ENCODE assay signal across 1 cellular context in the genomic region with DNA sequence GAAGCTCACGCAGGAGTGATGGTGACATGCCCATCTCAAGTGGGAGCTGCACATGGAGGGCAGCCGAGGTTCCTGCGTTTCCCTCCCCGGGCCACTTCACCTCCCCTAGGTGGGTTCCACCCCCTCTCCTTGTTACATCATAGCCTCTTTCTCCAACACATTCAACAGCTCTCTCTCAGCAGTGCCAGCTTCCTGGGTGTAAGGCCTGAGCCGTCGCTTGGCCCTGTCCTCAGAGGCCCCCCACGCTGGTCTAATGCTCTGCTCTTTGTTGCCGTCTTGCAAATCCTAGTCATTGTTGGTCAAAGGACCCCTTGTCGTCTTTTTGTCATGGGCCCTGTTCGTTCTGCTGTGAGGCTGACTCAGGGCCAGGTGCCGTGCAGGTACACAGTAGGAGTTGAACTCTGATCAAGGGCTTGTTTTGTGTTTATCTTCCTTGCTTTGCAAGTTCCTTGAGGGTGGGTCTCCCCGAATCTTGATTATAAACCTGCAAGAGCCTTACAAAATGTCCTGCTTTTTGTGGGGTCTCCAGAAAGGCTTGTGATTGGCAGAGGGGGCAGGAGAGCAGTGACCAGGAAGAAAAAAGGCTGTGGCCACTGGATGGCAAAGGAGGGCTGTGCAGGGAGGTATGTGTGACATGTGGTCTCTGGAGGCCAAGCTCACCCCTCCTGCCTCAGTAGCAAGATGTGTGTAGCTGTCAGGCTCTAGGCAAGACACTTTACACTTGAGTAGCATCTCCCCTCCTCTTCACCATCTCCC.
TF ChIP-seq lines count a peak whose summit lies in the region.

No MANE protein-coding gene starts in this region.

TF ChIP-seq in H1, 55 proteins besides CTCF, POLR2A, EP300 and RAD21:
- no peak for TF ChIP-seq SAP30 (IDR thresholded peaks at IDR 0.05; ENCODE audit: insufficient read depth, insufficient replicate concordance, low read length)
- no peak for TF ChIP-seq ZNF274 (IDR thresholded peaks at IDR 0.05; ENCODE audit: borderline replicate concordance, extremely low read depth, low read length)
- TF ChIP-seq JUND (IDR thresholded peaks at IDR 0.05; ENCODE audit: low read length) = no peak
- peak; percentile 3; the same call in 1 of the 2 replicates for TF ChIP-seq MAFK (IDR thresholded peaks at IDR 0.05; ENCODE audit: low read depth, low read length)
- TF ChIP-seq HDAC2 (IDR thresholded peaks at IDR 0.05; ENCODE audit: borderline replicate concordance in 1 of 2, low read depth in 2 of 2, low read length in 2 of 2) = peak in 1 of 2 experiments; percentile 42; a peak in 1 of 4 replicates
- TF ChIP-seq CTBP2 (IDR thresholded peaks at IDR 0.05; ENCODE audit: borderline replicate concordance, insufficient read depth, insufficient read length, low read length) = no peak
- TF ChIP-seq SIN3A (conservative IDR thresholded peaks at IDR 0.05 in 1 of 2, IDR thresholded peaks at IDR 0.05 in 1 of 2; ENCODE audit: low read depth in 1 of 2, low read length in 2 of 2) = no peak
- TF ChIP-seq KDM5A (IDR thresholded peaks at IDR 0.05; ENCODE audit: low read length) = no peak
- TF ChIP-seq SP1 (IDR thresholded peaks at IDR 0.05; ENCODE audit: low read depth, low read length) = no peak
- no peak for TF ChIP-seq SIX5 (IDR thresholded peaks at IDR 0.05; ENCODE audit: low read depth, low read length)
- TF ChIP-seq EGR1 (IDR thresholded peaks at IDR 0.05; ENCODE audit: borderline replicate concordance, low read depth, low read length) = no peak
- no peak for TF ChIP-seq PHF8 (conservative IDR thresholded peaks at IDR 0.05; ENCODE audit: low read depth, low read length)
- no peak for TF ChIP-seq RXRA (IDR thresholded peaks at IDR 0.05; ENCODE audit: insufficient read depth, low read depth, low read length)
- TF ChIP-seq POU5F1 (IDR thresholded peaks at IDR 0.05; ENCODE audit: low read depth, low read length) = 0 out of 2 replicates have a peak, but pooled peaks have one; percentile 9
- TF ChIP-seq SP2 (IDR thresholded peaks at IDR 0.05; ENCODE audit: low read length) = no peak
- no peak for TF ChIP-seq GABPA (IDR thresholded peaks at IDR 0.05; ENCODE audit: borderline replicate concordance, insufficient read depth, low read length)
- TF ChIP-seq, protein P1, sequence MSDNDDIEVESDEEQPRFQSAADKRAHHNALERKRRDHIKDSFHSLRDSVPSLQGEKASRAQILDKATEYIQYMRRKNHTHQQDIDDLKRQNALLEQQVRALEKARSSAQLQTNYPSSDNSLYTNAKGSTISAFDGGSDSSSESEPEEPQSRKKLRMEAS (IDR thresholded peaks at IDR 0.05) = peak; percentile 6; the same call in 1 of the 2 replicates
- TF ChIP-seq, protein P2, sequence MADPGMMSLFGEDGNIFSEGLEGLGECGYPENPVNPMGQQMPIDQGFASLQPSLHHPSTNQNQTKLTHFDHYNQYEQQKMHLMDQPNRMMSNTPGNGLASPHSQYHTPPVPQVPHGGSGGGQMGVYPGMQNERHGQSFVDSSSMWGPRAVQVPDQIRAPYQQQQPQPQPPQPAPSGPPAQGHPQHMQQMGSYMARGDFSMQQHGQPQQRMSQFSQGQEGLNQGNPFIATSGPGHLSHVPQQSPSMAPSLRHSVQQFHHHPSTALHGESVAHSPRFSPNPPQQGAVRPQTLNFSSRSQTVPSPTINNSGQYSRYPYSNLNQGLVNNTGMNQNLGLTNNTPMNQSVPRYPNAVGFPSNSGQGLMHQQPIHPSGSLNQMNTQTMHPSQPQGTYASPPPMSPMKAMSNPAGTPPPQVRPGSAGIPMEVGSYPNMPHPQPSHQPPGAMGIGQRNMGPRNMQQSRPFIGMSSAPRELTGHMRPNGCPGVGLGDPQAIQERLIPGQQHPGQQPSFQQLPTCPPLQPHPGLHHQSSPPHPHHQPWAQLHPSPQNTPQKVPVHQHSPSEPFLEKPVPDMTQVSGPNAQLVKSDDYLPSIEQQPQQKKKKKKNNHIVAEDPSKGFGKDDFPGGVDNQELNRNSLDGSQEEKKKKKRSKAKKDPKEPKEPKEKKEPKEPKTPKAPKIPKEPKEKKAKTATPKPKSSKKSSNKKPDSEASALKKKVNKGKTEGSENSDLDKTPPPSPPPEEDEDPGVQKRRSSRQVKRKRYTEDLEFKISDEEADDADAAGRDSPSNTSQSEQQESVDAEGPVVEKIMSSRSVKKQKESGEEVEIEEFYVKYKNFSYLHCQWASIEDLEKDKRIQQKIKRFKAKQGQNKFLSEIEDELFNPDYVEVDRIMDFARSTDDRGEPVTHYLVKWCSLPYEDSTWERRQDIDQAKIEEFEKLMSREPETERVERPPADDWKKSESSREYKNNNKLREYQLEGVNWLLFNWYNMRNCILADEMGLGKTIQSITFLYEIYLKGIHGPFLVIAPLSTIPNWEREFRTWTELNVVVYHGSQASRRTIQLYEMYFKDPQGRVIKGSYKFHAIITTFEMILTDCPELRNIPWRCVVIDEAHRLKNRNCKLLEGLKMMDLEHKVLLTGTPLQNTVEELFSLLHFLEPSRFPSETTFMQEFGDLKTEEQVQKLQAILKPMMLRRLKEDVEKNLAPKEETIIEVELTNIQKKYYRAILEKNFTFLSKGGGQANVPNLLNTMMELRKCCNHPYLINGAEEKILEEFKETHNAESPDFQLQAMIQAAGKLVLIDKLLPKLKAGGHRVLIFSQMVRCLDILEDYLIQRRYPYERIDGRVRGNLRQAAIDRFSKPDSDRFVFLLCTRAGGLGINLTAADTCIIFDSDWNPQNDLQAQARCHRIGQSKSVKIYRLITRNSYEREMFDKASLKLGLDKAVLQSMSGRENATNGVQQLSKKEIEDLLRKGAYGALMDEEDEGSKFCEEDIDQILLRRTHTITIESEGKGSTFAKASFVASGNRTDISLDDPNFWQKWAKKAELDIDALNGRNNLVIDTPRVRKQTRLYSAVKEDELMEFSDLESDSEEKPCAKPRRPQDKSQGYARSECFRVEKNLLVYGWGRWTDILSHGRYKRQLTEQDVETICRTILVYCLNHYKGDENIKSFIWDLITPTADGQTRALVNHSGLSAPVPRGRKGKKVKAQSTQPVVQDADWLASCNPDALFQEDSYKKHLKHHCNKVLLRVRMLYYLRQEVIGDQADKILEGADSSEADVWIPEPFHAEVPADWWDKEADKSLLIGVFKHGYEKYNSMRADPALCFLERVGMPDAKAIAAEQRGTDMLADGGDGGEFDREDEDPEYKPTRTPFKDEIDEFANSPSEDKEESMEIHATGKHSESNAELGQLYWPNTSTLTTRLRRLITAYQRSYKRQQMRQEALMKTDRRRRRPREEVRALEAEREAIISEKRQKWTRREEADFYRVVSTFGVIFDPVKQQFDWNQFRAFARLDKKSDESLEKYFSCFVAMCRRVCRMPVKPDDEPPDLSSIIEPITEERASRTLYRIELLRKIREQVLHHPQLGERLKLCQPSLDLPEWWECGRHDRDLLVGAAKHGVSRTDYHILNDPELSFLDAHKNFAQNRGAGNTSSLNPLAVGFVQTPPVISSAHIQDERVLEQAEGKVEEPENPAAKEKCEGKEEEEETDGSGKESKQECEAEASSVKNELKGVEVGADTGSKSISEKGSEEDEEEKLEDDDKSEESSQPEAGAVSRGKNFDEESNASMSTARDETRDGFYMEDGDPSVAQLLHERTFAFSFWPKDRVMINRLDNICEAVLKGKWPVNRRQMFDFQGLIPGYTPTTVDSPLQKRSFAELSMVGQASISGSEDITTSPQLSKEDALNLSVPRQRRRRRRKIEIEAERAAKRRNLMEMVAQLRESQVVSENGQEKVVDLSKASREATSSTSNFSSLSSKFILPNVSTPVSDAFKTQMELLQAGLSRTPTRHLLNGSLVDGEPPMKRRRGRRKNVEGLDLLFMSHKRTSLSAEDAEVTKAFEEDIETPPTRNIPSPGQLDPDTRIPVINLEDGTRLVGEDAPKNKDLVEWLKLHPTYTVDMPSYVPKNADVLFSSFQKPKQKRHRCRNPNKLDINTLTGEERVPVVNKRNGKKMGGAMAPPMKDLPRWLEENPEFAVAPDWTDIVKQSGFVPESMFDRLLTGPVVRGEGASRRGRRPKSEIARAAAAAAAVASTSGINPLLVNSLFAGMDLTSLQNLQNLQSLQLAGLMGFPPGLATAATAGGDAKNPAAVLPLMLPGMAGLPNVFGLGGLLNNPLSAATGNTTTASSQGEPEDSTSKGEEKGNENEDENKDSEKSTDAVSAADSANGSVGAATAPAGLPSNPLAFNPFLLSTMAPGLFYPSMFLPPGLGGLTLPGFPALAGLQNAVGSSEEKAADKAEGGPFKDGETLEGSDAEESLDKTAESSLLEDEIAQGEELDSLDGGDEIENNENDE (IDR thresholded peaks at IDR 0.05; ENCODE audit: insufficient replicate concordance, low read length) = no peak
- TF ChIP-seq ASH2L (IDR thresholded peaks at IDR 0.05; ENCODE audit: low read length) = no peak
- TF ChIP-seq YY1 (IDR thresholded peaks at IDR 0.05; ENCODE audit: low read depth, low read length) = no peak
- TF ChIP-seq CEBPB (IDR thresholded peaks at IDR 0.05; ENCODE audit: low read depth, low read length) = no peak
- TF ChIP-seq KDM1A (IDR thresholded peaks at IDR 0.05; ENCODE audit: borderline replicate concordance, low read length) = no peak
- TF ChIP-seq TBP (IDR thresholded peaks at IDR 0.05; ENCODE audit: low read depth, low read length) = no peak
- no peak for TF ChIP-seq RFX5 (IDR thresholded peaks at IDR 0.05; ENCODE audit: borderline replicate concordance, low read depth, low read length)
- TF ChIP-seq TCF12 (IDR thresholded peaks at IDR 0.05; ENCODE audit: low read depth, low read length) = peak; percentile 58; the same call in 1 of the 2 replicates
- peak; percentile 33 for TF ChIP-seq NANOG (IDR thresholded peaks at IDR 0.05; ENCODE audit: insufficient read depth, low read depth, low read length, poor library complexity, severe bottlenecking)
- no peak for TF ChIP-seq CHD2 (IDR thresholded peaks at IDR 0.05; ENCODE audit: low read length)
- TF ChIP-seq CBX8 (IDR thresholded peaks at IDR 0.05; ENCODE audit: borderline replicate concordance, low read depth, low read length) = no peak
- no peak for TF ChIP-seq BRCA1 (IDR thresholded peaks at IDR 0.05; ENCODE audit: low read depth, low read length)
- TF ChIP-seq BACH1 (IDR thresholded peaks at IDR 0.05; ENCODE audit: low read length) = no peak
- no peak for TF ChIP-seq SRF (IDR thresholded peaks at IDR 0.05; ENCODE audit: low read depth, low read length)
- TF ChIP-seq, protein P3, sequence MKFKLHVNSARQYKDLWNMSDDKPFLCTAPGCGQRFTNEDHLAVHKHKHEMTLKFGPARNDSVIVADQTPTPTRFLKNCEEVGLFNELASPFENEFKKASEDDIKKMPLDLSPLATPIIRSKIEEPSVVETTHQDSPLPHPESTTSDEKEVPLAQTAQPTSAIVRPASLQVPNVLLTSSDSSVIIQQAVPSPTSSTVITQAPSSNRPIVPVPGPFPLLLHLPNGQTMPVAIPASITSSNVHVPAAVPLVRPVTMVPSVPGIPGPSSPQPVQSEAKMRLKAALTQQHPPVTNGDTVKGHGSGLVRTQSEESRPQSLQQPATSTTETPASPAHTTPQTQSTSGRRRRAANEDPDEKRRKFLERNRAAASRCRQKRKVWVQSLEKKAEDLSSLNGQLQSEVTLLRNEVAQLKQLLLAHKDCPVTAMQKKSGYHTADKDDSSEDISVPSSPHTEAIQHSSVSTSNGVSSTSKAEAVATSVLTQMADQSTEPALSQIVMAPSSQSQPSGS (IDR thresholded peaks at IDR 0.05; ENCODE audit: low read length) = no peak
- no peak for TF ChIP-seq SUZ12 (IDR thresholded peaks at IDR 0.05; ENCODE audit: low read length)
- TF ChIP-seq CBX5 (IDR thresholded peaks at IDR 0.05; ENCODE audit: low read depth, low read length) = no peak
- TF ChIP-seq, protein P4, sequence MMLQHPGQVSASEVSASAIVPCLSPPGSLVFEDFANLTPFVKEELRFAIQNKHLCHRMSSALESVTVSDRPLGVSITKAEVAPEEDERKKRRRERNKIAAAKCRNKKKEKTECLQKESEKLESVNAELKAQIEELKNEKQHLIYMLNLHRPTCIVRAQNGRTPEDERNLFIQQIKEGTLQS (IDR thresholded peaks at IDR 0.05; ENCODE audit: insufficient read depth, low read depth, low read length) = no peak
- TF ChIP-seq TAF1 (IDR thresholded peaks at IDR 0.05; ENCODE audit: low read depth, low read length) = no peak
- TF ChIP-seq FOSL1 (IDR thresholded peaks at IDR 0.05; ENCODE audit: insufficient read depth, low read depth, low read length) = no peak
- no peak for TF ChIP-seq KDM4A (IDR thresholded peaks at IDR 0.05; ENCODE audit: low read depth, low read length, severe bottlenecking)
- TF ChIP-seq CREB1 (IDR thresholded peaks at IDR 0.05) = no peak
- TF ChIP-seq SIRT6 (IDR thresholded peaks at IDR 0.05; ENCODE audit: low read length) = no peak
